1 cellular context compared by ENCODE assay signal in genomic region chr12:9745191-9745590, GRCh38.
TF ChIP-seq lines count a peak whose summit lies in the region.

No MANE protein-coding gene starts in this region.

TF ChIP-seq in GM23338, 12 proteins besides CTCF, POLR2A, EP300 and RAD21:
- TF ChIP-seq NANOG (IDR thresholded peaks at IDR 0.05; ENCODE audit: borderline replicate concordance) = no peak
- TF ChIP-seq EZH2 (IDR thresholded peaks at IDR 0.05; ENCODE audit: low read depth, unreplicated experiment) = no peak
- TF ChIP-seq REST (IDR thresholded peaks at IDR 0.05; ENCODE audit: unreplicated experiment) = no peak
- no peak for TF ChIP-seq ZNF462 (CRISPR knock-in tag; IDR thresholded peaks at IDR 0.05)
- TF ChIP-seq ZNF114 (CRISPR knock-in tag; IDR thresholded peaks at IDR 0.05) = no peak
- TF ChIP-seq CREB1 (CRISPR knock-in tag; IDR thresholded peaks at IDR 0.05; ENCODE audit: low read depth) = no peak
